Comparison of ENCODE assay signal across 8 cellular contexts in genomic region chr7:55140221-55140980, GRCh38.
DNase-seq lines count a peak whose midpoint lies in the region; ATAC-seq, FAIRE-seq and TF ChIP-seq lines count a peak whose summit lies in the region.

No MANE protein-coding gene starts in this region.

- FAIRE-seq in HTR-8/SVneo (lab: Jason Lieb, UNC), result no peak

- no peak overlapping the region for H2BK12ac ChIP-seq in trophoblast cell (ENCODE audit: low read length)

- no peak overlapping the region for H2AK5ac ChIP-seq in trophoblast cell (ENCODE audit: low read length)

- CTCF ChIA-PET in activated CD8-positive, alpha-beta T cell treated with anti-CD3 and anti-CD28 coated beads, Interleukin-2, amount 10 ng/mL, durations not matched to agents 7 days and 5 days (lab: Charles Lee), result no interaction called here

- peaks cover 1% of the 10 kb centered on the region for H3K4me1 Mint-ChIP-seq in activated naive CD8-positive, alpha-beta T cell treated with anti-CD3 and anti-CD28 coated beads, Interleukin-2, amount 50 U/mL, for 24 hours
- no peaks in the 10 kb centered on the region for H3K4me1 Mint-ChIP-seq in activated CD8-positive, alpha-beta T cell treated with anti-CD3 and anti-CD28 coated beads, Interleukin-2, amount 10 ng/mL, durations not matched to agents 7 days and 5 days (ENCODE audit: low read depth)

- H3K4ac ChIP-seq in trophoblast cell (ENCODE audit: low read depth, low read length), result no peak overlapping the region

- no peak overlapping the region for H4K91ac ChIP-seq in trophoblast cell (ENCODE audit: low read depth, low read length)

- H3K4me1 ChIP-seq in hepatocyte (ENCODE audit: insufficient read depth), result no peaks in the 10 kb centered on the region
- H3K4me1 ChIP-seq in trophoblast cell (ENCODE audit: control insufficient read depth in 1 of 2, insufficient read depth in 2 of 2, low read length in 2 of 2), result peaks cover 0 to 2% of the 10 kb centered on the region in 2 experiments

- 65% methylated on average over 8 of the region's 8 CpGs for WGBS in hepatocyte (ENCODE audit: low lambda C conversion rate, missing lambda C conversion rate)
- WGBS in trophoblast cell (ENCODE audit: extremely low coverage, insufficient coverage, insufficient read length), result no CpG with 5 or more reads among the region's 8 CpGs

- H3K4me3 Mint-ChIP-seq in activated naive CD8-positive, alpha-beta T cell treated with anti-CD3 and anti-CD28 coated beads, Interleukin-2, amount 50 U/mL, for 24 hours, result no peak overlapping the region
- H3K4me3 Mint-ChIP-seq in activated CD8-positive, alpha-beta T cell treated with anti-CD3 and anti-CD28 coated beads, Interleukin-2, amount 10 ng/mL, durations not matched to agents 7 days and 5 days, result no peak overlapping the region

- peaks cover 12% of the 10 kb centered on the region for H3K27me3 Mint-ChIP-seq in activated naive CD8-positive, alpha-beta T cell treated with anti-CD3 and anti-CD28 coated beads, Interleukin-2, amount 50 U/mL, for 24 hours
- H3K27me3 Mint-ChIP-seq in activated CD8-positive, alpha-beta T cell treated with anti-CD3 and anti-CD28 coated beads, Interleukin-2, amount 10 ng/mL, durations not matched to agents 7 days and 5 days (ENCODE audit: low read depth), result peaks cover 2% of the 10 kb centered on the region

- H3K18ac ChIP-seq in trophoblast cell (ENCODE audit: low read length), result no peak overlapping the region

- H3K4me3 ChIP-seq in hepatocyte (no peak overlapping the region), trophoblast cell (ENCODE audit: low read depth, low read length) (no peak overlapping the region)

- H4K12ac ChIP-seq in trophoblast cell (ENCODE audit: low read depth, low read length), result no peak overlapping the region

- no peak overlapping the region for H3K14ac ChIP-seq in trophoblast cell (ENCODE audit: low read length)

- no peak overlapping the region for H4K8ac ChIP-seq in trophoblast cell (ENCODE audit: low read depth, low read length)

- H3K79me2 ChIP-seq in hepatocyte (peaks cover 6% of the 10 kb centered on the region), trophoblast cell (ENCODE audit: control insufficient read depth, insufficient read depth, low read length, poor library complexity) (no peaks in the 10 kb centered on the region)

- no peaks in the 10 kb centered on the region for H3K79me1 ChIP-seq in trophoblast cell (ENCODE audit: low read length)

- H2AFZ ChIP-seq in hepatocyte (no peak overlapping the region), trophoblast cell (ENCODE audit: insufficient read depth, low read length, poor library complexity) (no peak overlapping the region)

- H4K20me1 ChIP-seq in hepatocyte (ENCODE audit: insufficient read depth, poor library complexity, severe bottlenecking), result no peaks in the 10 kb centered on the region

- H3K9ac ChIP-seq in trophoblast cell (ENCODE audit: low read length), result no peak overlapping the region

- peaks cover 20% of the 10 kb centered on the region for H3K9me3 Mint-ChIP-seq in activated naive CD8-positive, alpha-beta T cell treated with anti-CD3 and anti-CD28 coated beads, Interleukin-2, amount 50 U/mL, for 24 hours
- no peaks in the 10 kb centered on the region for H3K9me3 Mint-ChIP-seq in activated CD8-positive, alpha-beta T cell treated with anti-CD3 and anti-CD28 coated beads, Interleukin-2, amount 10 ng/mL, durations not matched to agents 7 days and 5 days (ENCODE audit: insufficient read depth)

- no peak overlapping the region for H2BK5ac ChIP-seq in trophoblast cell (ENCODE audit: low read depth, low read length, poor library complexity)

- H3K4me2 ChIP-seq in hepatocyte (peak overlapping the region; percentile 7), trophoblast cell (ENCODE audit: low read length) (no peak overlapping the region)

- TF ChIP-seq CTCF in hepatocyte (IDR thresholded peaks at IDR 0.05; ENCODE audit: poor library complexity), result no peak

- no peak overlapping the region for H3K27ac Mint-ChIP-seq in activated naive CD8-positive, alpha-beta T cell treated with anti-CD3 and anti-CD28 coated beads, Interleukin-2, amount 50 U/mL, for 24 hours
- no peak overlapping the region for H3K27ac Mint-ChIP-seq in activated CD8-positive, alpha-beta T cell treated with anti-CD3 and anti-CD28 coated beads, Interleukin-2, amount 10 ng/mL, durations not matched to agents 7 days and 5 days

- DNase-seq in NAMALWA (ENCODE audit: low spot score) (peak; percentile 17), hepatocyte (ENCODE audit: low spot score) (peak; percentile 35), trophoblast cell (no peak), HTR-8/SVneo (ENCODE audit: insufficient read length, low spot score) (no peak)
- no peak for DNase-seq in activated naive CD8-positive, alpha-beta T cell treated with anti-CD3 and anti-CD28 coated beads, Interleukin-2, amount 50 U/mL, for 24 hours
- no peak for DNase-seq in activated CD8-positive, alpha-beta T cell treated with anti-CD3 and anti-CD28 coated beads, Interleukin-2, amount 10 ng/mL, durations not matched to agents 7 days and 5 days

- no peak overlapping the region for H2BK120ac ChIP-seq in trophoblast cell (ENCODE audit: insufficient read depth, low read length, poor library complexity)

- H3K27ac ChIP-seq in hepatocyte, result peak overlapping the region; percentile 28
- no peak overlapping the region for H3K27ac ChIP-seq in trophoblast cell (ENCODE audit: low read depth, low read length)

- ATAC-seq in GM18499 (IDR thresholded peaks at IDR 0.05; ENCODE audit: insufficient read depth, unreplicated experiment), result peak; percentile 99
- peak; percentile 96 for ATAC-seq in GM21619 (IDR thresholded peaks at IDR 0.05; ENCODE audit: unreplicated experiment)
- no peak for ATAC-seq in activated naive CD8-positive, alpha-beta T cell treated with anti-CD3 and anti-CD28 coated beads, Interleukin-2, amount 50 U/mL, for 24 hours
- no peak for ATAC-seq in activated CD8-positive, alpha-beta T cell treated with anti-CD3 and anti-CD28 coated beads, Interleukin-2, amount 10 ng/mL, durations not matched to agents 7 days and 5 days

- no peaks in the 10 kb centered on the region for H3K27me3 ChIP-seq in hepatocyte
- H3K27me3 ChIP-seq in trophoblast cell (ENCODE audit: insufficient read depth, low read length), result no peaks in the 10 kb centered on the region

- H3K9me3 ChIP-seq in hepatocyte (ENCODE audit: low read depth) (no peaks in the 10 kb centered on the region), trophoblast cell (ENCODE audit: insufficient read depth, low read depth, low read length) (no peaks in the 10 kb centered on the region)

- no peaks in the 10 kb centered on the region for H3K36me3 ChIP-seq in hepatocyte (replicated peaks; ENCODE audit: insufficient read depth, low read depth)
- H3K36me3 ChIP-seq in trophoblast cell (ENCODE audit: control insufficient read depth in 1 of 2, insufficient read depth in 2 of 2, low read length in 2 of 2), result peaks cover 6 to 7% of the 10 kb centered on the region in 2 experiments

- no peaks in the 10 kb centered on the region for H3K36me3 Mint-ChIP-seq in activated naive CD8-positive, alpha-beta T cell treated with anti-CD3 and anti-CD28 coated beads, Interleukin-2, amount 50 U/mL, for 24 hours (ENCODE audit: low read depth)
- no peaks in the 10 kb centered on the region for H3K36me3 Mint-ChIP-seq in activated CD8-positive, alpha-beta T cell treated with anti-CD3 and anti-CD28 coated beads, Interleukin-2, amount 10 ng/mL, durations not matched to agents 7 days and 5 days (ENCODE audit: low read depth)

- H3K9me2 ChIP-seq in hepatocyte (replicated peaks; ENCODE audit: insufficient read depth), result no peaks in the 10 kb centered on the region

- no peak overlapping the region for H3K23ac ChIP-seq in trophoblast cell (ENCODE audit: low read length)

- POLR2A ChIA-PET in activated CD8-positive, alpha-beta T cell treated with anti-CD3 and anti-CD28 coated beads, Interleukin-2, amount 10 ng/mL, durations not matched to agents 7 days and 5 days (lab: Charles Lee), result no interaction called here

Comparison
In these comparisons a context has a peak if more than half of its experiments do, and no peak if none do; other contexts are left out.
1. ATAC-seq: peak in GM18499 (single experiment) and GM21619 (single experiment); none in activated naive CD8-positive, alpha-beta T cell treated with anti-CD3 and anti-CD28 coated beads, Interleukin-2, amount 50 U/mL, for 24 hours (single experiment) and activated CD8-positive, alpha-beta T cell treated with anti-CD3 and anti-CD28 coated beads, Interleukin-2, amount 10 ng/mL, durations not matched to agents 7 days and 5 days (single experiment).
2. DNase-seq: peak in NAMALWA (single experiment) and hepatocyte (single experiment); none in activated naive CD8-positive, alpha-beta T cell treated with anti-CD3 and anti-CD28 coated beads, Interleukin-2, amount 50 U/mL, for 24 hours (single experiment), activated CD8-positive, alpha-beta T cell treated with anti-CD3 and anti-CD28 coated beads, Interleukin-2, amount 10 ng/mL, durations not matched to agents 7 days and 5 days (single experiment), trophoblast cell (0 of 2) and HTR-8/SVneo (single experiment).